8 cellular contexts compared by ENCODE assay signal in the genomic region with DNA sequence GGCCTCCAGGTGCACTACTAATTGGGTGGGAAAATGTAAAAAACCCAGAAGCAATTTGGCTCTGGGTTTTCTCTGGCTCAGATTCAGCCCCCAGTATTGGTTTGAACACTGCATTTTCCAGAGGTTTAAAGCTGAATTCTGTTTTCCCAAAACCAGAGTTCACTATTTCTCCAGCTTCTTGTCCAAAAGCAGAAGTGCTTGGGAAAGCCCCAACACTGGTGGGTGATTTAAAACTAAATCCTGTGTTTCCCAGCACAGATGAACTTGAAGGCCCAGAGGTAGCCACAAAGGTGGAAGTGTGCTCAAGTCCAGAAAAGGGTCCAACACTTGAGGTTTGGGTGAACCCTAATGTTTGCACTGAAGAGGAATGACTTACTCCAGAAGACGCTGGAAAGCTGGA. TPM values are rescaled to one million over a fixed set of nuclear protein-coding genes. Genes with fewer than 3 reads are reported as not detected.
DNase-seq lines count a peak whose midpoint lies in the region; TF ChIP-seq lines count a peak whose summit lies in the region.

No MANE protein-coding gene starts in this region.

- H3K9me3 Mint-ChIP-seq in HFFc6: no peaks in the 10 kb centered on the region

- TF ChIP-seq POLR2A in tibial nerve (IDR thresholded peaks at IDR 0.05): no peak

- peak overlapping the region; percentile 71 for H3K9ac ChIP-seq in mucosa of stomach (ENCODE audit: low read length)

- H3K27ac Mint-ChIP-seq in HFFc6: peak overlapping the region; percentile 89

- H3K4me1 ChIP-seq in mucosa of stomach (ENCODE audit: control insufficient read depth, insufficient read depth, low read length) (peaks cover 23% of the 10 kb centered on the region), tibial nerve (peaks cover 0 to 58% (median 43%) of the 10 kb centered on the region in 4 donors)

- 0 out of 2 replicates have a peak, but pooled peaks cover 2% of the 10 kb centered on the region for H3K9me3 ChIP-seq in AG04450 (ENCODE audit: control insufficient read depth, insufficient read depth, low read length)
- no peaks in the 10 kb centered on the region for H3K9me3 ChIP-seq in mucosa of stomach (ENCODE audit: control insufficient read depth, low read length)
- no peaks in the 10 kb centered on the region for H3K9me3 ChIP-seq in tibial nerve

- CTCF ChIA-PET in AG04450 (lab: Charles Lee): interaction anchor here (0.6 to 2.0 kb wide), 4 partner anchors 15 to 311 kb away, joined by 3 to 11 read pairs (median 4); no protein-coding TSS in a partner anchor

- H3K4me1 Mint-ChIP-seq in HFFc6 (ENCODE audit: low read depth): peaks cover 45% of the 10 kb centered on the region

- H3K27me3 Mint-ChIP-seq in HFFc6 (ENCODE audit: insufficient read depth): no peaks in the 10 kb centered on the region; the same call in 1 of the 2 replicates

- POLR2A ChIA-PET in AG04450 (lab: Yijun Ruan, JAX): interaction anchor here (1.3 kb wide), 1 partner anchor 38 kb away, joined by 6 read pairs; the partner anchor contains the start of gene C21orf58

- H3K27me3 ChIP-seq in AG04450 (ENCODE audit: control insufficient read depth, insufficient read depth, low read length): no peaks in the 10 kb centered on the region
- no peaks in the 10 kb centered on the region for H3K27me3 ChIP-seq in mucosa of stomach (ENCODE audit: control insufficient read depth, insufficient read depth, low read length)
- H3K27me3 ChIP-seq in tibial nerve: no peaks in the 10 kb centered on the region

- in situ Hi-C loops in astrocyte of the spinal cord (cut with HindIII; ENCODE audit: low sequenced_read_pairs): no loop called here

- H3K36me3 ChIP-seq in mucosa of stomach (ENCODE audit: control insufficient read depth, insufficient read depth, low read length) (peaks cover 9% of the 10 kb centered on the region), tibial nerve (peaks cover 0 to 50% (median 7%) of the 10 kb centered on the region in 3 donors)

- WGBS in tibial nerve, 2 donors: 95 to 100% methylated on average over 1 of the region's 1 CpG

- DNase-seq in AG04450 (ENCODE audit: low read depth, low spot score) (no peak), HFFc6 (no peak), astrocyte of the spinal cord (ENCODE audit: low read depth, low spot score) (no peak), nucleus accumbens (lab: John Stamatoyannopoulos, UW) (no peak), tibial nerve (ENCODE audit: low spot score in 2 of 2) (no peak), NCI-H1105 treated with DMSO at 0.1 percent for 48 hours (lab: John Stamatoyannopoulos, UW) (no peak), hippocampal formation (lab: John Stamatoyannopoulos, UW) (no peak)

- peaks cover 32% of the 10 kb centered on the region for H3K36me3 Mint-ChIP-seq in HFFc6 (ENCODE audit: low read depth)

- H3K4me3 ChIP-seq in AG04450 (ENCODE audit: low read depth, low read length): peak overlapping the region; percentile 78
- H3K4me3 ChIP-seq in astrocyte of the spinal cord (ENCODE audit: low read depth, low read length): peak overlapping the region; percentile 75
- peak overlapping the region; percentile 97 for H3K4me3 ChIP-seq in mucosa of stomach (ENCODE audit: low read length)
- peak overlapping the region in 2 of 4 donors; percentile 91 to 95 for H3K4me3 ChIP-seq in tibial nerve

- peak overlapping the region; percentile 94 for H3K4me3 Mint-ChIP-seq in HFFc6

- no peak for TF ChIP-seq EP300 in tibial nerve (IDR thresholded peaks at IDR 0.05)

- TF ChIP-seq CTCF in AG04450 (IDR thresholded peaks at IDR 0.05; ENCODE audit: low read depth, low read length): no peak
- TF ChIP-seq CTCF in HFFc6 (IDR thresholded peaks at IDR 0.05): no peak
- no peak for TF ChIP-seq CTCF in astrocyte of the spinal cord (IDR thresholded peaks at IDR 0.05; ENCODE audit: low read depth, low read length)
- no peak for TF ChIP-seq CTCF in tibial nerve (IDR thresholded peaks at IDR 0.05)

- no peak overlapping the region for H3K27ac ChIP-seq in AG04450 (ENCODE audit: low read depth, low read length)
- H3K27ac ChIP-seq in tibial nerve: peak overlapping the region in 2 of 4 donors; percentile 89 to 95

RNA-seq across cellular contexts. Expression of gene MCM3AP, which starts 0.7 kb away (rescaled TPM):
- 41.5 and 43.7 TPM in 2 replicates for polyA plus RNA-seq in AG04450 (2011; rRNA removed)
- 57.6 and 61.1 TPM in 2 replicates for polyA minus RNA-seq in AG04450 (2011; rRNA and poly(A)+ RNA removed)
- total RNA-seq in HFFc6 (2021; fragmentation: NEBNext Ultra II Directional; extraction: Animal tissue kit (Norgen Biotek cat#: 25700)): 10 to 100 TPM; 85.7 to 91.8 (median 86.9) TPM
- total RNA-seq in tibial nerve: 100 to 1,000 TPM; 112 to 180 (median 146) TPM

RNA-seq across cellular contexts. Expression of gene YBEY, which starts 1.4 kb away (rescaled TPM):
- polyA plus RNA-seq in AG04450 (2011; rRNA removed): 29.0 and 31.2 TPM in 2 replicates
- 5.3 and 7.1 TPM in 2 replicates for polyA minus RNA-seq in AG04450 (2011; rRNA and poly(A)+ RNA removed)
- total RNA-seq in HFFc6 (2021; fragmentation: NEBNext Ultra II Directional; extraction: Animal tissue kit (Norgen Biotek cat#: 25700)): 10 to 100 TPM; 12.5 to 16.0 (median 15.5) TPM
- total RNA-seq in tibial nerve: 10 to 100 TPM in 3 of 4 donors, 1 to 10 TPM in 1; 6.7 to 20.1 (median 15.5) TPM

RNA-seq across cellular contexts. Expression of gene C21orf58, which starts 38.9 kb away (rescaled TPM):
- polyA plus RNA-seq in AG04450 (2011; rRNA removed): 1.2 TPM in 2 replicates
- 4.2 and 4.4 TPM in 2 replicates for polyA minus RNA-seq in AG04450 (2011; rRNA and poly(A)+ RNA removed)
- 1 to 10 TPM; 5.2 to 7.7 (median 7.1) TPM for total RNA-seq in HFFc6 (2021; fragmentation: NEBNext Ultra II Directional; extraction: Animal tissue kit (Norgen Biotek cat#: 25700))
- 10 to 100 TPM in 1 of 4 donors, 1 to 10 TPM in 3; 2.2 to 11.1 (median 3.0) TPM for total RNA-seq in tibial nerve

RNA-seq across cellular contexts. Expression of gene PCNT, which starts 39.2 kb away (rescaled TPM):
- polyA plus RNA-seq in AG04450 (2011; rRNA removed): 8.5 and 8.8 TPM in 2 replicates
- polyA minus RNA-seq in AG04450 (2011; rRNA and poly(A)+ RNA removed): 16.1 and 19.0 TPM in 2 replicates
- total RNA-seq in HFFc6 (2021; fragmentation: NEBNext Ultra II Directional; extraction: Animal tissue kit (Norgen Biotek cat#: 25700)): 10 to 100 TPM; 23.2 to 26.9 (median 25.5) TPM
- 10 to 100 TPM; 42.8 to 58.6 (median 45.9) TPM for total RNA-seq in tibial nerve

RNA-seq across cellular contexts. Expression of gene LSS, which starts 56.1 kb away (rescaled TPM):
- polyA plus RNA-seq in AG04450 (2011; rRNA removed): 49.0 and 62.8 TPM in 2 replicates
- polyA minus RNA-seq in AG04450 (2011; rRNA and poly(A)+ RNA removed): 49.8 and 73.7 TPM in 2 replicates
- total RNA-seq in HFFc6 (2021; fragmentation: NEBNext Ultra II Directional; extraction: Animal tissue kit (Norgen Biotek cat#: 25700)): 10 to 100 TPM; 47.9 to 61.3 (median 50.6) TPM
- total RNA-seq in tibial nerve: 100 to 1,000 TPM in 1 of 4 donors, 10 to 100 TPM in 3; 69.3 to 132 (median 80.6) TPM
